Comparison of ENCODE assay signal across 16 cellular contexts in the genomic region with DNA sequence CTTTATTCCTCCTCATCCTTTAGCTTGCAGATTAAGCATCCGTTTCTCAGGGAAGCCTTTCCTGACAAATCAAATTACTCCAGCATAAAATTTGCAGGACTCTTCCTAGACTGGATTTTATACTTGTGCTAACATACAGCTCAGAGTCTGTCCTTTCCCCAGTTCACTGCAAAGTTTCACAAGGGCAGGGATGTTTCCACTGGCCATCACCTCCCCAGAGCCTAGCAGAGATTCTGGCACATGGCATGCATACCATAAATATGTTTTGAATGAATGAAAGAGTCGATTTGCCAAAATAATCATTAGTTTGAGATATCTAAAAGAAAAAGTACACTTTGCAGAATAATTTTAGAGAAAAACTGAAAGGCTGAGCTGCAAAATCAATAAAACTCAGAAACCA. TPM values are rescaled to one million over a fixed set of nuclear protein-coding genes. Genes with fewer than 3 reads are reported as not detected.
DNase-seq lines count a peak whose midpoint lies in the region.
"Had no signal": no experiment of that assay in that cellular context is flagged by ENCODE, and none has a peak within 500 bp of the region (broad histone marks: within the 10 kb centered on the region; RNA-seq: fewer than 3 reads in every experiment).

No MANE protein-coding gene starts in this region.

- H3K27ac ChIP-seq in temporal lobe (ENCODE audit: low read depth, low read length) = peak overlapping the region; percentile 6

- peaks cover 24% of the 10 kb centered on the region for H3K4me1 ChIP-seq in adipocyte (ENCODE audit: control insufficient read depth, insufficient read depth, low read length)

- DNase-seq in adipocyte (ENCODE audit: low read depth) (peak; percentile 55), dedifferentiated amniotic fluid mesenchymal stem cell (ENCODE audit: extremely low spot score) (peak; percentile 22), iris pigment epithelial cell (ENCODE audit: low read depth) (peak; percentile 59), CD1c-positive myeloid dendritic cell (ENCODE audit: extremely low spot score) (no peak), kidney tubule cell (ENCODE audit: low spot score) (no peak)
- no peak for DNase-seq in activated CD4-positive, alpha-beta T cell treated with anti-CD3 and anti-CD28 coated beads, Interleukin-2, amount 50 U/mL, for 48 hours
- DNase-seq: ACHN; CD4-positive, alpha-beta T cell; H7; NCI-H1417 treated with DMSO at 0.1 percent for 48 hours; NCI-H1930; NCI-H2171; NCI-H446; OCI-M1; SHP77 treated with DMSO at 0.1 percent for 48 hours had no signal

- H3K36me3 ChIP-seq in adipocyte (ENCODE audit: control insufficient read depth, insufficient read depth, low read length, severe bottlenecking) = peaks cover 43% of the 10 kb centered on the region

- H3K4me3 ChIP-seq in adipocyte (ENCODE audit: low read length) = peak overlapping the region; percentile 14

- no peaks in the 10 kb centered on the region for H3K9me3 ChIP-seq in adipocyte (ENCODE audit: control insufficient read depth, low read length)

- peak overlapping the region; percentile 14 for H3K9ac ChIP-seq in adipocyte (ENCODE audit: low read length)

- no peaks in the 10 kb centered on the region for H3K27me3 ChIP-seq in adipocyte (replicated peaks; ENCODE audit: control insufficient read depth, insufficient read depth, low read length)

RNA-seq across cellular contexts. Expression of gene MSANTD4, which starts 10.6 kb away (rescaled TPM):
- total RNA-seq in temporal lobe = 54.3 TPM

Comparison
In these comparisons a context has a peak if more than half of its experiments do, and no peak if none do; other contexts are left out.
1. DNase-seq: peak in adipocyte (single experiment), dedifferentiated amniotic fluid mesenchymal stem cell (single experiment) and iris pigment epithelial cell (single experiment); none in CD1c-positive myeloid dendritic cell (single experiment), kidney tubule cell (single experiment) and activated CD4-positive, alpha-beta T cell treated with anti-CD3 and anti-CD28 coated beads, Interleukin-2, amount 50 U/mL, for 48 hours (0 of 2).